24 cellular contexts compared by ENCODE assay signal in the genomic region with DNA sequence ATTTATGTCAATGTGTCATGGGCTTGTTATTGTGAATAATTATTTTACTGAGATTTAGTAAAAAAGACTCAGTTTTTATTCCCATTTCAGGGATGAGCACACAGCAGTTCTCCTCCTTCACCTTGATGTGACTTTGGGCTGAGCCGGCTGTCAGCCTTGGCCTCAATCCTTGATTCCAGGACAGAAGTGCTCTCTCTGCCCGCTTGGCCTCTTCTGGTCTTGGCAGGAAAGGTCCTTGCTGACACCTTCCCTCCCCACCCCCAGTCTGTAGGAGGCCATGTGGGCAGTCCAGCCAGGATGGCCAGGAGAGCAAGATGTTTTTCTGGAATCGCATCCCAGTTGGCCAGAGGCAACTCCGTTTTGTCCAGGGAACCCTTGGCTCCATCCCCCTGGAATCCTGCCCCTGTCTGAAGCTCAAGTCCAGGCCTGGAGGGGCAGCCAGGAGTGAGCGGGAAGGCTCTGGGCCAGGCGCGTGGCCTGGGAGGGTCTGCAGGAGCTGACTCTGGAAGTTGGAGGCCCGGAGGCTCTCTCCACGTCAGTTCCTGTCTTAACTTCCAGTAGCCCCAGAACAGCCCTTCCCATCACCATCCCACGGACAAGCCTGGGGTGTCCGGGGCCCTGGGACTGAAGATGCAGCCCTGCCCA.
A peak's percentile ranks its signal among the peaks of the same experiment; 100 is the strongest.
DNase-seq lines count a peak whose midpoint lies in the region; ATAC-seq and TF ChIP-seq lines count a peak whose summit lies in the region.
"Had no signal": no experiment of that assay in that cellular context is flagged by ENCODE, and none has a peak within 500 bp of the region (broad histone marks: within the 10 kb centered on the region; RNA-seq: fewer than 3 reads in every experiment).

No MANE protein-coding gene starts in this region.

- H3K4me2 ChIP-seq in SK-N-SH: no peak overlapping the region
- H3K4me2 ChIP-seq: neural progenitor cell had no signal

- H3F3A ChIP-seq in SK-N-SH (replicated peaks; ENCODE audit: insufficient read depth): no peaks in the 10 kb centered on the region

- no peak overlapping the region for H2AFZ ChIP-seq in SK-N-SH (ENCODE audit: low read depth)
- H2AFZ ChIP-seq: neural progenitor cell had no signal

- H3K9me3 ChIP-seq in SK-N-SH (no peaks in the 10 kb centered on the region), lower lobe of right lung (peaks cover 11% of the 10 kb centered on the region), spleen (peaks cover 4 to 24% (median 22%) of the 10 kb centered on the region in 8 donors)
- H3K9me3 ChIP-seq: colonic mucosa had no signal

- H3K4me3 ChIP-seq in SK-N-SH (ENCODE audit: low read depth in 2 of 2, low read length in 1 of 2): no peak overlapping the region
- H3K4me3 ChIP-seq in lower lobe of right lung: no peak overlapping the region
- H3K4me3 ChIP-seq in spleen: no peak overlapping the region
- H3K4me3 ChIP-seq: colonic mucosa, neural progenitor cell had no signal

- no peaks in the 10 kb centered on the region for H3K36me3 ChIP-seq in SK-N-SH (replicated peaks in 1 of 2; ENCODE audit: control insufficient read depth in 1 of 2, insufficient read depth in 2 of 2, low read length in 1 of 2)
- no peaks in the 10 kb centered on the region for H3K36me3 ChIP-seq in lower lobe of right lung
- H3K36me3 ChIP-seq in spleen: no peaks in the 10 kb centered on the region
- H3K36me3 ChIP-seq: brain microvascular endothelial cell, colonic mucosa, neural progenitor cell, WERI-Rb-1 had no signal

- DNase-seq in SK-N-SH (peak; percentile 29), amygdala (lab: John Stamatoyannopoulos, UW) (peak in 32 of 56 donors; percentile 8 to 76 (median 42)), lower lobe of right lung (peak; percentile 36), spleen (peak; percentile 48), NCI-H2196 treated with DMSO at 0.1 percent for 48 hours (lab: John Stamatoyannopoulos, UW; ENCODE audit: unreplicated experiment) (no peak), activated T-cell treated with anti-CD3 and anti-CD28 coated beads for 4 hours (no peak)
- DNase-seq in stimulated activated CD8-positive, alpha-beta memory T cell treated with anti-CD3 and anti-CD28 coated beads, Interleukin-4, amount 100 ng/mL, for 48 hours: no peak
- DNase-seq: brain microvascular endothelial cell; CD8-positive, alpha-beta T cell; colonic mucosa; DMS 273 treated with DMSO at 0.1 percent for 48 hours; effector memory CD4-positive, alpha-beta T cell; foreskin melanocyte; NCI-H187; NCI-H2227 treated with DMSO at 0.1 percent for 48 hours; NCI-H748 treated with DMSO at 0.1 percent for 48 hours; RPMI8226; stimulated activated CD4-positive, alpha-beta T cell treated with anti-CD3 and anti-CD28 coated beads, Interleukin-4, amount 100 ng/mL, for 1 hour; stimulated activated naive CD4-positive, alpha-beta T cell treated with Interleukin-2 at 50 U/mL for 16 hours; WERI-Rb-1 had no signal

- no peak overlapping the region for H3K9ac ChIP-seq in SK-N-SH
- H3K9ac ChIP-seq: neural progenitor cell had no signal

- no peak for TF ChIP-seq POLR2A in spleen (IDR thresholded peaks at IDR 0.05)

- CTCF ChIA-PET in SK-N-SH (lab: Yijun Ruan, JAX): no interaction called here

- 51% methylated on average over 10 of the region's 11 CpGs for WGBS in SK-N-SH (ENCODE audit: low lambda C conversion rate)
- WGBS in spleen, 5 donors: 84 to 90% (median 88%) methylated on average over 10 to 11 of the region's 11 CpGs

- POLR2A ChIA-PET in SK-N-SH (lab: Yijun Ruan, JAX): no interaction called here

- H3K27me3 ChIP-seq in SK-N-SH (ENCODE audit: insufficient read depth) (peaks cover 7% of the 10 kb centered on the region), lower lobe of right lung (ENCODE audit: low read depth) (no peaks in the 10 kb centered on the region), spleen (replicated peaks in 1 of 7) (peaks cover 0 to 3% (median 0%) of the 10 kb centered on the region in 7 donors)
- H3K27me3 ChIP-seq: brain microvascular endothelial cell, colonic mucosa, neural progenitor cell had no signal

- no peaks in the 10 kb centered on the region for H3K79me2 ChIP-seq in SK-N-SH (ENCODE audit: insufficient read depth)

- intact Hi-C loops in lower lobe of right lung (cut with DNase I) (no loop called here), spleen (cut with DNase I; ENCODE audit: low total_unique reads) (no loop called here)

- H4K20me1 ChIP-seq in SK-N-SH (ENCODE audit: insufficient read depth): no peaks in the 10 kb centered on the region

- H3K27ac ChIP-seq in SK-N-SH (ENCODE audit: low read depth in 2 of 2, low read length in 1 of 2): no peak overlapping the region
- no peak overlapping the region for H3K27ac ChIP-seq in lower lobe of right lung
- H3K27ac ChIP-seq in spleen: no peak overlapping the region
- H3K27ac ChIP-seq: 22Rv1, brain microvascular endothelial cell, colonic mucosa, HL-60, neural progenitor cell, WERI-Rb-1 had no signal

- TF ChIP-seq RAD21 in SK-N-SH (IDR thresholded peaks at IDR 0.05; ENCODE audit: low read length): no peak

- no peak for ATAC-seq in SK-N-SH treated with all-trans-retinoic acid at 6 μM for 48 hours
- ATAC-seq in lower lobe of right lung: no peak
- ATAC-seq: CD8-positive, alpha-beta T cell had no signal

- TF ChIP-seq CTCF in SK-N-SH (IDR thresholded peaks at IDR 0.05) (no peak), lower lobe of right lung (IDR thresholded peaks at IDR 0.05) (no peak), spleen (IDR thresholded peaks at IDR 0.05 in 8 of 11, conservative IDR thresholded peaks at IDR 0.05 in 3 of 11) (no peak)

- H3K4me1 ChIP-seq in SK-N-SH (ENCODE audit: control insufficient read depth in 1 of 2, insufficient read depth in 2 of 2, low read depth in 1 of 2, low read length in 1 of 2) (no peaks in the 10 kb centered on the region), lower lobe of right lung (no peaks in the 10 kb centered on the region), spleen (no peaks in the 10 kb centered on the region)
- H3K4me1 ChIP-seq: colonic mucosa, neural progenitor cell had no signal

- no peak for TF ChIP-seq EP300 in SK-N-SH (IDR thresholded peaks at IDR 0.05; ENCODE audit: borderline replicate concordance in 1 of 2, low read depth in 1 of 2, low read length in 1 of 2)

- H3K9me2 ChIP-seq in SK-N-SH: no peaks in the 10 kb centered on the region

TF ChIP-seq in SK-N-SH, 30 proteins besides CTCF, POLR2A, EP300 and RAD21 (continues in another document):
- TF ChIP-seq FOXJ3 (CRISPR knock-in tag; IDR thresholded peaks at IDR 0.05) (no peak), NRF1 (IDR thresholded peaks at IDR 0.05; ENCODE audit: low read depth, low read length) (no peak)
- TF ChIP-seq, protein P1, sequence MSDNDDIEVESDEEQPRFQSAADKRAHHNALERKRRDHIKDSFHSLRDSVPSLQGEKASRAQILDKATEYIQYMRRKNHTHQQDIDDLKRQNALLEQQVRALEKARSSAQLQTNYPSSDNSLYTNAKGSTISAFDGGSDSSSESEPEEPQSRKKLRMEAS (IDR thresholded peaks at IDR 0.05; ENCODE audit: low read depth): no peak
- TF ChIP-seq, protein P2, sequence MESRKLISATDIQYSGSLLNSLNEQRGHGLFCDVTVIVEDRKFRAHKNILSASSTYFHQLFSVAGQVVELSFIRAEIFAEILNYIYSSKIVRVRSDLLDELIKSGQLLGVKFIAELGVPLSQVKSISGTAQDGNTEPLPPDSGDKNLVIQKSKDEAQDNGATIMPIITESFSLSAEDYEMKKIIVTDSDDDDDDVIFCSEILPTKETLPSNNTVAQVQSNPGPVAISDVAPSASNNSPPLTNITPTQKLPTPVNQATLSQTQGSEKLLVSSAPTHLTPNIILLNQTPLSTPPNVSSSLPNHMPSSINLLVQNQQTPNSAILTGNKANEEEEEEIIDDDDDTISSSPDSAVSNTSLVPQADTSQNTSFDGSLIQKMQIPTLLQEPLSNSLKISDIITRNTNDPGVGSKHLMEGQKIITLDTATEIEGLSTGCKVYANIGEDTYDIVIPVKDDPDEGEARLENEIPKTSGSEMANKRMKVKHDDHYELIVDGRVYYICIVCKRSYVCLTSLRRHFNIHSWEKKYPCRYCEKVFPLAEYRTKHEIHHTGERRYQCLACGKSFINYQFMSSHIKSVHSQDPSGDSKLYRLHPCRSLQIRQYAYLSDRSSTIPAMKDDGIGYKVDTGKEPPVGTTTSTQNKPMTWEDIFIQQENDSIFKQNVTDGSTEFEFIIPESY (IDR thresholded peaks at IDR 0.05; ENCODE audit: borderline replicate concordance, low read depth): no peak

TF ChIP-seq in SK-N-SH treated with all-trans-retinoic acid at 6 μM for 48 hours, 23 proteins besides CTCF, POLR2A, EP300 and RAD21 (continues in another document):
- TF ChIP-seq, protein P3, sequence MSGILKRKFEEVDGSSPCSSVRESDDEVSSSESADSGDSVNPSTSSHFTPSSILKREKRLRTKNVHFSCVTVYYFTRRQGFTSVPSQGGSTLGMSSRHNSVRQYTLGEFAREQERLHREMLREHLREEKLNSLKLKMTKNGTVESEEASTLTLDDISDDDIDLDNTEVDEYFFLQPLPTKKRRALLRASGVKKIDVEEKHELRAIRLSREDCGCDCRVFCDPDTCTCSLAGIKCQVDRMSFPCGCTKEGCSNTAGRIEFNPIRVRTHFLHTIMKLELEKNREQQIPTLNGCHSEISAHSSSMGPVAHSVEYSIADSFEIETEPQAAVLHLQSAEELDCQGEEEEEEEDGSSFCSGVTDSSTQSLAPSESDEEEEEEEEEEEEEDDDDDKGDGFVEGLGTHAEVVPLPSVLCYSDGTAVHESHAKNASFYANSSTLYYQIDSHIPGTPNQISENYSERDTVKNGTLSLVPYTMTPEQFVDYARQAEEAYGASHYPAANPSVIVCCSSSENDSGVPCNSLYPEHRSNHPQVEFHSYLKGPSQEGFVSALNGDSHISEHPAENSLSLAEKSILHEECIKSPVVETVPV (CRISPR knock-in tag; IDR thresholded peaks at IDR 0.05): no peak
- no peak for TF ChIP-seq ZNF8 (CRISPR knock-in tag; IDR thresholded peaks at IDR 0.05)
- no peak for TF ChIP-seq ARNTL (CRISPR knock-in tag; IDR thresholded peaks at IDR 0.05; ENCODE audit: borderline replicate concordance, low read depth)
- no peak for TF ChIP-seq ZNF70 (CRISPR knock-in tag; IDR thresholded peaks at IDR 0.05)
- TF ChIP-seq TCF4 (CRISPR knock-in tag; IDR thresholded peaks at IDR 0.05; ENCODE audit: borderline replicate concordance): no peak
- TF ChIP-seq, protein P4, sequence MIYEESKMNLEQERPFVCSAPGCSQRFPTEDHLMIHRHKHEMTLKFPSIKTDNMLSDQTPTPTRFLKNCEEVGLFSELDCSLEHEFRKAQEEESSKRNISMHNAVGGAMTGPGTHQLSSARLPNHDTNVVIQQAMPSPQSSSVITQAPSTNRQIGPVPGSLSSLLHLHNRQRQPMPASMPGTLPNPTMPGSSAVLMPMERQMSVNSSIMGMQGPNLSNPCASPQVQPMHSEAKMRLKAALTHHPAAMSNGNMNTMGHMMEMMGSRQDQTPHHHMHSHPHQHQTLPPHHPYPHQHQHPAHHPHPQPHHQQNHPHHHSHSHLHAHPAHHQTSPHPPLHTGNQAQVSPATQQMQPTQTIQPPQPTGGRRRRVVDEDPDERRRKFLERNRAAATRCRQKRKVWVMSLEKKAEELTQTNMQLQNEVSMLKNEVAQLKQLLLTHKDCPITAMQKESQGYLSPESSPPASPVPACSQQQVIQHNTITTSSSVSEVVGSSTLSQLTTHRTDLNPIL (CRISPR knock-in tag; IDR thresholded peaks at IDR 0.05; ENCODE audit: low read depth): no peak
- no peak for TF ChIP-seq ZC3H10 (CRISPR knock-in tag; IDR thresholded peaks at IDR 0.05)
- TF ChIP-seq TOX (CRISPR knock-in tag; IDR thresholded peaks at IDR 0.05; ENCODE audit: borderline replicate concordance): no peak
- TF ChIP-seq ESRRG (CRISPR knock-in tag; IDR thresholded peaks at IDR 0.05): no peak

Comparison
In these comparisons a context has a peak if more than half of its experiments do, and no peak if none do; other contexts are left out.
1. DNase-seq: peak in SK-N-SH (single experiment), amygdala (32 of 56), lower lobe of right lung (single experiment) and spleen (single experiment); none in NCI-H2196 treated with DMSO at 0.1 percent for 48 hours (single experiment), stimulated activated CD8-positive, alpha-beta memory T cell treated with anti-CD3 and anti-CD28 coated beads, Interleukin-4, amount 100 ng/mL, for 48 hours (single experiment) and activated T-cell treated with anti-CD3 and anti-CD28 coated beads for 4 hours (single experiment).